18 cellular contexts compared by ENCODE assay signal in genomic region chr4:24599275-24599674, GRCh38.
"Had no signal": no experiment of that assay in that cellular context is flagged by ENCODE, and none has a peak within 500 bp of the region (broad histone marks: within the 10 kb centered on the region; RNA-seq: fewer than 3 reads in every experiment).

No MANE protein-coding gene starts in this region.

- H3K27ac ChIP-seq: coronary artery, heart right ventricle, neural progenitor cell, psoas muscle, right lobe of liver, thoracic aorta had no signal

- H3K27me3 ChIP-seq: heart right ventricle, pancreas, right lobe of liver, transverse colon had no signal

- H3K4me3 ChIP-seq: coronary artery, heart right ventricle, neural progenitor cell, pancreas, psoas muscle, right lobe of liver, thoracic aorta, transverse colon had no signal

- H3K4me1 ChIP-seq: psoas muscle, right lobe of liver had no signal

- H3K9me3 ChIP-seq: pancreas, right lobe of liver, transverse colon had no signal

- ATAC-seq: esophagus mucosa; heart right ventricle; left lobe of liver; natural killer cell treated with Interleukin-12 subunit alpha and Interleukin-12 subunit beta and Interleukin-15 and Interleukin-18, amount 100 ng/mL, for 72 hours; pancreas; psoas muscle; stimulated activated memory B cell treated with anti-CD40 and anti-IgM and Interleukin-4, amounts not matched to agents 10 μg/mL and 1 μg/mL and 100 μg/mL, for 72 hours had no signal

- DNase-seq: effector CD4-positive, alpha-beta T cell; heart right ventricle; hypothalamus; mammary epithelial cell; occipital lobe; retina; stimulated activated CD4-positive, alpha-beta T cell treated with anti-CD3 and anti-CD28 coated beads, Interleukin-4, amount 100 ng/mL, for 1 hour; transverse colon had no signal

- H3K36me3 ChIP-seq: heart right ventricle, neural progenitor cell, pancreas, right lobe of liver, thoracic aorta, transverse colon had no signal
